1 cellular context compared by ENCODE assay signal in the genomic region with DNA sequence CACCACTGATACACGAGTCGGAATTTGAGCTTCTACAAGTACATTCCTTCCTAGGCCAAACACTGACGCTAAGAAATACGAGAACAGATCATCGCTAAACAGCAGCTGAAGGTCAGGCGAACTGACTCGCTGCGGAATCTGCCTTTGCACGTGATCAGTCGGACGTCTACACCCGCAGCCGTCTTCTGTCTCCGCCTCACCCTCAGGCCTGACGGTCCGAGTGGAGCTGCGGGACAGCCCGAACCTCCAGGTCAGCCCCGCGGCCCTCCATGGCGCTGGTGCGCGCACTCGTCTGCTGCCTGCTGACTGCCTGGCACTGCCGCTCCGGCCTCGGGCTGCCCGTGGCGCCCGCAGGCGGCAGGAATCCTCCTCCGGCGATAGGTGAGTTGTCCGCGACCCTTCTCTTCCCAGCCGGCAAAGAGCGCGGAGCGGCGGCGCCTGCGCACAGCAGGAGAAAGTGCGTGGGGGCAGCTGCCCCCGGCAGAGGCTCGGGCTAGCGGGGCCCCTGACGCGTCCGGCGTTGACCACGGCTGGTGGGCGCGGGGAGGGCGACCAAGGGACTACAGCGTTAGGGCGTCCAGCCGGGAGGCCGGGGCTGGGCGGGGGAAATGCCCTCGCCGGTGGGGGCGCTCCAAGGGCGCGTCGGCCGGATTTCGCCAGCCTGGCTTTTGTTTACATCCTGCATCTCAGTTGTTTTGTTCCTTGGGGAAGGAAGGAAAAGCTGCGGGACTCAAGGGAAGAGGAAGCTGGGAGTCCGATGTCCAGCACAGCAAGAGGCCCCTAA.
TF ChIP-seq lines count a peak whose summit lies in the region.

A gene with protein sequence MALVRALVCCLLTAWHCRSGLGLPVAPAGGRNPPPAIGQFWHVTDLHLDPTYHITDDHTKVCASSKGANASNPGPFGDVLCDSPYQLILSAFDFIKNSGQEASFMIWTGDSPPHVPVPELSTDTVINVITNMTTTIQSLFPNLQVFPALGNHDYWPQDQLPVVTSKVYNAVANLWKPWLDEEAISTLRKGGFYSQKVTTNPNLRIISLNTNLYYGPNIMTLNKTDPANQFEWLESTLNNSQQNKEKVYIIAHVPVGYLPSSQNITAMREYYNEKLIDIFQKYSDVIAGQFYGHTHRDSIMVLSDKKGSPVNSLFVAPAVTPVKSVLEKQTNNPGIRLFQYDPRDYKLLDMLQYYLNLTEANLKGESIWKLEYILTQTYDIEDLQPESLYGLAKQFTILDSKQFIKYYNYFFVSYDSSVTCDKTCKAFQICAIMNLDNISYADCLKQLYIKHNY (plus strand): TSS at position 181 of the 784 bp plus-strand sequence. CDS start 89 bp downstream, at position 270.

TF ChIP-seq in HepG2, 621 proteins besides CTCF, POLR2A, EP300 and RAD21 (continued from another document and continues in another):
- TF ChIP-seq ETV5 (CRISPR knock-in tag; IDR thresholded peaks at IDR 0.05; ENCODE audit: borderline replicate concordance), result peak; percentile 86; the same call in 1 of the 2 replicates
- no peak for TF ChIP-seq NFRKB (IDR thresholded peaks at IDR 0.05)
- TF ChIP-seq, protein P1, sequence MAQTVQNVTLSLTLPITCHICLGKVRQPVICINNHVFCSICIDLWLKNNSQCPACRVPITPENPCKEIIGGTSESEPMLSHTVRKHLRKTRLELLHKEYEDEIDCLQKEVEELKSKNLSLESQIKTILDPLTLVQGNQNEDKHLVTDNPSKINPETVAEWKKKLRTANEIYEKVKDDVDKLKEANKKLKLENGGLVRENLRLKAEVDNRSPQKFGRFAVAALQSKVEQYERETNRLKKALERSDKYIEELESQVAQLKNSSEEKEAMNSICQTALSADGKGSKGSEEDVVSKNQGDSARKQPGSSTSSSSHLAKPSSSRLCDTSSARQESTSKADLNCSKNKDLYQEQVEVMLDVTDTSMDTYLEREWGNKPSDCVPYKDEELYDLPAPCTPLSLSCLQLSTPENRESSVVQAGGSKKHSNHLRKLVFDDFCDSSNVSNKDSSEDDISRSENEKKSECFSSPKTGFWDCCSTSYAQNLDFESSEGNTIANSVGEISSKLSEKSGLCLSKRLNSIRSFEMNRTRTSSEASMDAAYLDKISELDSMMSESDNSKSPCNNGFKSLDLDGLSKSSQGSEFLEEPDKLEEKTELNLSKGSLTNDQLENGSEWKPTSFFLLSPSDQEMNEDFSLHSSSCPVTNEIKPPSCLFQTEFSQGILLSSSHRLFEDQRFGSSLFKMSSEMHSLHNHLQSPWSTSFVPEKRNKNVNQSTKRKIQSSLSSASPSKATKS (CRISPR knock-in tag; IDR thresholded peaks at IDR 0.05), result peak; percentile 87
- TF ChIP-seq, protein P2, sequence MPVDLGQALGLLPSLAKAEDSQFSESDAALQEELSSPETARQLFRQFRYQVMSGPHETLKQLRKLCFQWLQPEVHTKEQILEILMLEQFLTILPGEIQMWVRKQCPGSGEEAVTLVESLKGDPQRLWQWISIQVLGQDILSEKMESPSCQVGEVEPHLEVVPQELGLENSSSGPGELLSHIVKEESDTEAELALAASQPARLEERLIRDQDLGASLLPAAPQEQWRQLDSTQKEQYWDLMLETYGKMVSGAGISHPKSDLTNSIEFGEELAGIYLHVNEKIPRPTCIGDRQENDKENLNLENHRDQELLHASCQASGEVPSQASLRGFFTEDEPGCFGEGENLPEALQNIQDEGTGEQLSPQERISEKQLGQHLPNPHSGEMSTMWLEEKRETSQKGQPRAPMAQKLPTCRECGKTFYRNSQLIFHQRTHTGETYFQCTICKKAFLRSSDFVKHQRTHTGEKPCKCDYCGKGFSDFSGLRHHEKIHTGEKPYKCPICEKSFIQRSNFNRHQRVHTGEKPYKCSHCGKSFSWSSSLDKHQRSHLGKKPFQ (CRISPR knock-in tag; IDR thresholded peaks at IDR 0.05; ENCODE audit: insufficient replicate concordance), result peak; percentile 91
- TF ChIP-seq KLF12 (CRISPR knock-in tag; IDR thresholded peaks at IDR 0.05; ENCODE audit: borderline replicate concordance), result peak; percentile 89
- TF ChIP-seq SMARCE1 (IDR thresholded peaks at IDR 0.05; ENCODE audit: borderline replicate concordance), result no peak
- TF ChIP-seq, protein P3, sequence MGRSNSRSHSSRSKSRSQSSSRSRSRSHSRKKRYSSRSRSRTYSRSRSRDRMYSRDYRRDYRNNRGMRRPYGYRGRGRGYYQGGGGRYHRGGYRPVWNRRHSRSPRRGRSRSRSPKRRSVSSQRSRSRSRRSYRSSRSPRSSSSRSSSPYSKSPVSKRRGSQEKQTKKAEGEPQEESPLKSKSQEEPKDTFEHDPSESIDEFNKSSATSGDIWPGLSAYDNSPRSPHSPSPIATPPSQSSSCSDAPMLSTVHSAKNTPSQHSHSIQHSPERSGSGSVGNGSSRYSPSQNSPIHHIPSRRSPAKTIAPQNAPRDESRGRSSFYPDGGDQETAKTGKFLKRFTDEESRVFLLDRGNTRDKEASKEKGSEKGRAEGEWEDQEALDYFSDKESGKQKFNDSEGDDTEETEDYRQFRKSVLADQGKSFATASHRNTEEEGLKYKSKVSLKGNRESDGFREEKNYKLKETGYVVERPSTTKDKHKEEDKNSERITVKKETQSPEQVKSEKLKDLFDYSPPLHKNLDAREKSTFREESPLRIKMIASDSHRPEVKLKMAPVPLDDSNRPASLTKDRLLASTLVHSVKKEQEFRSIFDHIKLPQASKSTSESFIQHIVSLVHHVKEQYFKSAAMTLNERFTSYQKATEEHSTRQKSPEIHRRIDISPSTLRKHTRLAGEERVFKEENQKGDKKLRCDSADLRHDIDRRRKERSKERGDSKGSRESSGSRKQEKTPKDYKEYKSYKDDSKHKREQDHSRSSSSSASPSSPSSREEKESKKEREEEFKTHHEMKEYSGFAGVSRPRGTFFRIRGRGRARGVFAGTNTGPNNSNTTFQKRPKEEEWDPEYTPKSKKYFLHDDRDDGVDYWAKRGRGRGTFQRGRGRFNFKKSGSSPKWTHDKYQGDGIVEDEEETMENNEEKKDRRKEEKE (IDR thresholded peaks at IDR 0.05), result no peak
- TF ChIP-seq MAF1 (CRISPR knock-in tag; IDR thresholded peaks at IDR 0.05; ENCODE audit: borderline replicate concordance), result peak; percentile 83; the same call in 1 of the 2 replicates
- TF ChIP-seq, protein P4, sequence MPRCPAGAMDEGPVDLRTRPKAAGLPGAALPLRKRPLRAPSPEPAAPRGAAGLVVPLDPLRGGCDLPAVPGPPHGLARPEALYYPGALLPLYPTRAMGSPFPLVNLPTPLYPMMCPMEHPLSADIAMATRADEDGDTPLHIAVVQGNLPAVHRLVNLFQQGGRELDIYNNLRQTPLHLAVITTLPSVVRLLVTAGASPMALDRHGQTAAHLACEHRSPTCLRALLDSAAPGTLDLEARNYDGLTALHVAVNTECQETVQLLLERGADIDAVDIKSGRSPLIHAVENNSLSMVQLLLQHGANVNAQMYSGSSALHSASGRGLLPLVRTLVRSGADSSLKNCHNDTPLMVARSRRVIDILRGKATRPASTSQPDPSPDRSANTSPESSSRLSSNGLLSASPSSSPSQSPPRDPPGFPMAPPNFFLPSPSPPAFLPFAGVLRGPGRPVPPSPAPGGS (CRISPR knock-in tag; IDR thresholded peaks at IDR 0.05), result peak; percentile 95
- TF ChIP-seq JARID2 (CRISPR knock-in tag; IDR thresholded peaks at IDR 0.05; ENCODE audit: insufficient replicate concordance), result no peak
- 0 out of 2 replicates have a peak, but pooled peaks have one; percentile 16 for TF ChIP-seq TBX3 (IDR thresholded peaks at IDR 0.05; ENCODE audit: borderline replicate concordance)
- TF ChIP-seq, protein P5, sequence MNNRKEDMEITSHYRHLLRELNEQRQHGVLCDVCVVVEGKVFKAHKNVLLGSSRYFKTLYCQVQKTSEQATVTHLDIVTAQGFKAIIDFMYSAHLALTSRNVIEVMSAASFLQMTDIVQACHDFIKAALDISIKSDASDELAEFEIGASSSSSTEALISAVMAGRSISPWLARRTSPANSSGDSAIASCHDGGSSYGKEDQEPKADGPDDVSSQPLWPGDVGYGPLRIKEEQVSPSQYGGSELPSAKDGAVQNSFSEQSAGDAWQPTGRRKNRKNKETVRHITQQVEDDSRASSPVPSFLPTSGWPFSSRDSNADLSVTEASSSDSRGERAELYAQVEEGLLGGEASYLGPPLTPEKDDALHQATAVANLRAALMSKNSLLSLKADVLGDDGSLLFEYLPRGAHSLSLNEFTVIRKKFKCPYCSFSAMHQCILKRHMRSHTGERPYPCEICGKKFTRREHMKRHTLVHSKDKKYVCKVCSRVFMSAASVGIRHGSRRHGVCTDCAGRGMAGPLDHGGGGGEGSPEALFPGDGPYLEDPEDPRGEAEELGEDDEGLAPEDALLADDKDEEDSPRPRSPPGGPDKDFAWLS (CRISPR knock-in tag; IDR thresholded peaks at IDR 0.05; ENCODE audit: borderline replicate concordance), result 0 out of 2 replicates have a peak, but pooled peaks have one; percentile 85
- peak; percentile 27; the same call in 1 of the 2 replicates for TF ChIP-seq SP140L (CRISPR knock-in tag; IDR thresholded peaks at IDR 0.05; ENCODE audit: borderline replicate concordance)
- TF ChIP-seq PHF21A (CRISPR knock-in tag; IDR thresholded peaks at IDR 0.05), result peak; percentile 86; the same call in 1 of the 2 replicates
- no peak; the same call in none of the 2 replicates for TF ChIP-seq ZNF264 (CRISPR knock-in tag; IDR thresholded peaks at IDR 0.05)
- no peak for TF ChIP-seq MAFF (IDR thresholded peaks at IDR 0.05; ENCODE audit: low read depth, low read length)
- TF ChIP-seq ZNF256 (CRISPR knock-in tag; conservative IDR thresholded peaks at IDR 0.05), result peak; percentile 11; the same call in 1 of the 2 replicates
- TF ChIP-seq, protein P6, sequence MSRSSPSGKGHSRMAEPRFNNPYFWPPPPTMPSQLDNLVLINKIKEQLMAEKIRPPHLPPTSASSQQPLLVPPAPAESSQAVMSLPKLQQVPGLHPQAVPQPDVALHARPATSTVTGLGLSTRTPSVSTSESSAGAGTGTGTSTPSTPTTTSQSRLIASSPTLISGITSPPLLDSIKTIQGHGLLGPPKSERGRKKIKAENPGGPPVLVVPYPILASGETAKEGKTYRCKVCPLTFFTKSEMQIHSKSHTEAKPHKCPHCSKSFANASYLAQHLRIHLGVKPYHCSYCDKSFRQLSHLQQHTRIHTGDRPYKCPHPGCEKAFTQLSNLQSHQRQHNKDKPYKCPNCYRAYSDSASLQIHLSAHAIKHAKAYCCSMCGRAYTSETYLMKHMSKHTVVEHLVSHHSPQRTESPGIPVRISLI (CRISPR knock-in tag; IDR thresholded peaks at IDR 0.05; ENCODE audit: borderline replicate concordance), result no peak; the same call in 1 of the 2 replicates
- peak; percentile 67; the same call in 1 of the 2 replicates for TF ChIP-seq CENPT (CRISPR knock-in tag; IDR thresholded peaks at IDR 0.05; ENCODE audit: low read depth)
- TF ChIP-seq, protein P7, sequence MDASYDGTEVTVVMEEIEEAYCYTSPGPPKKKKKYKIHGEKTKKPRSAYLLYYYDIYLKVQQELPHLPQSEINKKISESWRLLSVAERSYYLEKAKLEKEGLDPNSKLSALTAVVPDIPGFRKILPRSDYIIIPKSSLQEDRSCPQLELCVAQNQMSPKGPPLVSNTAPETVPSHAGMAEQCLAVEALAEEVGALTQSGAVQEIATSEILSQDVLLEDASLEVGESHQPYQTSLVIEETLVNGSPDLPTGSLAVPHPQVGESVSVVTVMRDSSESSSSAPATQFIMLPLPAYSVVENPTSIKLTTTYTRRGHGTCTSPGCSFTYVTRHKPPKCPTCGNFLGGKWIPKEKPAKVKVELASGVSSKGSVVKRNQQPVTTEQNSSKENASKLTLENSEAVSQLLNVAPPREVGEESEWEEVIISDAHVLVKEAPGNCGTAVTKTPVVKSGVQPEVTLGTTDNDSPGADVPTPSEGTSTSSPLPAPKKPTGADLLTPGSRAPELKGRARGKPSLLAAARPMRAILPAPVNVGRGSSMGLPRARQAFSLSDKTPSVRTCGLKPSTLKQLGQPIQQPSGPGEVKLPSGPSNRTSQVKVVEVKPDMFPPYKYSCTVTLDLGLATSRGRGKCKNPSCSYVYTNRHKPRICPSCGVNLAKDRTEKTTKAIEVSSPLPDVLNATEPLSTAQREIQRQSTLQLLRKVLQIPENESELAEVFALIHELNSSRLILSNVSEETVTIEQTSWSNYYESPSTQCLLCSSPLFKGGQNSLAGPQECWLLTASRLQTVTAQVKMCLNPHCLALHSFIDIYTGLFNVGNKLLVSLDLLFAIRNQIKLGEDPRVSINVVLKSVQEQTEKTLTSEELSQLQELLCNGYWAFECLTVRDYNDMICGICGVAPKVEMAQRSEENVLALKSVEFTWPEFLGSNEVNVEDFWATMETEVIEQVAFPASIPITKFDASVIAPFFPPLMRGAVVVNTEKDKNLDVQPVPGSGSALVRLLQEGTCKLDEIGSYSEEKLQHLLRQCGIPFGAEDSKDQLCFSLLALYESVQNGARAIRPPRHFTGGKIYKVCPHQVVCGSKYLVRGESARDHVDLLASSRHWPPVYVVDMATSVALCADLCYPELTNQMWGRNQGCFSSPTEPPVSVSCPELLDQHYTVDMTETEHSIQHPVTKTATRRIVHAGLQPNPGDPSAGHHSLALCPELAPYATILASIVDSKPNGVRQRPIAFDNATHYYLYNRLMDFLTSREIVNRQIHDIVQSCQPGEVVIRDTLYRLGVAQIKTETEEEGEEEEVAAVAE (CRISPR knock-in tag; IDR thresholded peaks at IDR 0.05; ENCODE audit: borderline replicate concordance), result 0 out of 2 replicates have a peak, but pooled peaks have one; percentile 34
- no peak for TF ChIP-seq SMAD1 (CRISPR knock-in tag; IDR thresholded peaks at IDR 0.05; ENCODE audit: borderline replicate concordance, low read depth)
- peak; percentile 98 for TF ChIP-seq ZNF563 (CRISPR knock-in tag; IDR thresholded peaks at IDR 0.05)
- TF ChIP-seq ZNF678 (CRISPR knock-in tag; IDR thresholded peaks at IDR 0.05), result peak; percentile 93
- TF ChIP-seq ZFP36 (IDR thresholded peaks at IDR 0.05; ENCODE audit: borderline replicate concordance, low read depth, low read length, partially characterized antibody), result no peak
- TF ChIP-seq ZNF296 (CRISPR knock-in tag; conservative IDR thresholded peaks at IDR 0.05), result no peak
- 0 out of 2 replicates have a peak, but pooled peaks have one; percentile 11 for TF ChIP-seq CREM (IDR thresholded peaks at IDR 0.05)
- TF ChIP-seq CREM (CRISPR knock-in tag; IDR thresholded peaks at IDR 0.05), result 0 out of 2 replicates have a peak, but pooled peaks have one; percentile 8
- peak; percentile 66; the same call in 1 of the 2 replicates for TF ChIP-seq BCL6 (CRISPR knock-in tag; IDR thresholded peaks at IDR 0.05)
- no peak for TF ChIP-seq ATF1 (CRISPR knock-in tag; IDR thresholded peaks at IDR 0.05)
